ENCODE assay signal across 9 cellular contexts in the genomic region with DNA sequence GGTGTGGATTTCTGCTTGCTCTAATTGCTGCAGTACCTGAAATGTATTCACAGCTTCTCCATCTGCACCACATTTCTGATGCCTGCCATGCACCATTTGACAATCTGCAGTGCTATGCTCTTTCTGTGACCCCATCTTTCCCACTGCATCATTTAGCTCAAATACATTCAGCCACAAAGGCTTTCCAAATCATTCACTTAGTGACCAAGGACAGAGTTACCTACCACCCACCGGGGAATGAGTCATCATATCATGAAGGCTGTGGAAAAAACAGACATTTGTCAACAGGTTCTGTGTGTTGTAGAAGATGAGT.
DNase-seq lines count a peak whose midpoint lies in the region; ATAC-seq and TF ChIP-seq lines count a peak whose summit lies in the region.
"Had no signal": no experiment of that assay in that cellular context is flagged by ENCODE, and none has a peak within 500 bp of the region (broad histone marks: within the 10 kb centered on the region; RNA-seq: fewer than 3 reads in every experiment).

No MANE protein-coding gene starts in this region.

- peak overlapping the region; percentile 48 for H2AFZ ChIP-seq in neural progenitor cell (replicated peaks)

- BruUV-seq in Caco-2 (replicated peaks; lab: Mats Ljungman, UMichigan) = no TSS peak

- peaks cover 14% of the 10 kb centered on the region for H3K4me1 Mint-ChIP-seq in neural progenitor cell
- H3K4me1 Mint-ChIP-seq in Caco-2 (ENCODE audit: low read depth, unreplicated experiment) = no peaks in the 10 kb centered on the region

- POLR2A ChIA-PET in Caco-2 (lab: Charles Lee) = no interaction called here

- no peaks in the 10 kb centered on the region for H3K79me2 ChIP-seq in neural progenitor cell (ENCODE audit: low read depth)

- H3K27me3 ChIP-seq in neural progenitor cell = no peaks in the 10 kb centered on the region
- no peaks in the 10 kb centered on the region for H3K27me3 ChIP-seq in Caco-2 (replicated peaks; ENCODE audit: control insufficient read depth, insufficient read depth, low read length)
- no peaks in the 10 kb centered on the region for H3K27me3 ChIP-seq in vagina

- H3F3A ChIP-seq in neural progenitor cell (ENCODE audit: low read depth) = no peaks in the 10 kb centered on the region

- H3K4me3 ChIP-seq in neural progenitor cell (no peak overlapping the region), Caco-2 (ENCODE audit: low read depth, low read length) (no peak overlapping the region), vagina (no peak overlapping the region)

- H3K9me3 ChIP-seq in neural progenitor cell (ENCODE audit: low read depth) (no peaks in the 10 kb centered on the region), Caco-2 (no peaks in the 10 kb centered on the region), vagina (no peaks in the 10 kb centered on the region)

- TF ChIP-seq POLR2A in vagina (IDR thresholded peaks at IDR 0.05) = no peak

- H3K27ac ChIP-seq in neural progenitor cell = no peak overlapping the region
- H3K27ac ChIP-seq in vagina = no peak overlapping the region

- H3K4me2 ChIP-seq in neural progenitor cell = no peak overlapping the region

- H4K20me1 ChIP-seq in neural progenitor cell (ENCODE audit: low read depth) = no peaks in the 10 kb centered on the region

- H3K9ac ChIP-seq in neural progenitor cell = no peak overlapping the region

- H3K36me3 Mint-ChIP-seq in neural progenitor cell (no peaks in the 10 kb centered on the region), Caco-2 (ENCODE audit: insufficient read depth, unreplicated experiment) (no peaks in the 10 kb centered on the region)

- no peak for TF ChIP-seq CTCF in neural progenitor cell (IDR thresholded peaks at IDR 0.05)
- no peak for TF ChIP-seq CTCF in Caco-2 (IDR thresholded peaks at IDR 0.05; ENCODE audit: insufficient read depth in 1 of 2, low read depth in 1 of 2, low read length in 1 of 2, severe bottlenecking in 1 of 2, unreplicated experiment in 1 of 2)
- TF ChIP-seq CTCF in vagina (IDR thresholded peaks at IDR 0.05) = no peak

- peak; percentile 88 for DNase-seq in NCI-H2171 (lab: John Stamatoyannopoulos, UW)
- DNase-seq in NCI-H2171 treated with DMSO at 0.1 percent for 48 hours (lab: John Stamatoyannopoulos, UW) = no peak
- no peak for DNase-seq in neural progenitor cell (ENCODE audit: low spot score)
- no peak for DNase-seq in Caco-2
- DNase-seq in vagina (ENCODE audit: extremely low spot score in 2 of 2) = no peak
- DNase-seq in NOMO-1 treated with dmso at 0.1 percent for 144 hours (lab: John Stamatoyannopoulos, UW; ENCODE audit: unreplicated experiment) = no peak

- H3K9me3 Mint-ChIP-seq in neural progenitor cell (no peaks in the 10 kb centered on the region), Caco-2 (ENCODE audit: unreplicated experiment) (peaks cover 9% of the 10 kb centered on the region)
- H3K9me3 Mint-ChIP-seq: T-helper 1 cell treated with Interleukin-12 subunit alpha and Interleukin-12 subunit beta and Interleukin-4 antibody, amounts not matched to agents 30 μg/mL and 1 μg/mL, for 36 hours had no signal

- intact Hi-C loops in Caco-2 (cut with micrococcal nuclease; ENCODE audit: unreplicated experiment) = no loop called here
- intact Hi-C loops in vagina (cut with DNase I) = no loop called here

- CTCF ChIA-PET in Caco-2 (lab: Charles Lee) = no interaction called here

- H3K27ac Mint-ChIP-seq in neural progenitor cell (no peak overlapping the region), Caco-2 (ENCODE audit: unreplicated experiment) (no peak overlapping the region)

- no peaks in the 10 kb centered on the region for H3K27me3 Mint-ChIP-seq in neural progenitor cell (ENCODE audit: insufficient read depth, low read depth)
- H3K27me3 Mint-ChIP-seq in Caco-2 (ENCODE audit: insufficient read depth, unreplicated experiment) = no peaks in the 10 kb centered on the region

- no peaks in the 10 kb centered on the region for H3K4me1 ChIP-seq in neural progenitor cell
- H3K4me1 ChIP-seq in Caco-2 = no peaks in the 10 kb centered on the region
- H3K4me1 ChIP-seq in vagina = no peaks in the 10 kb centered on the region

- ATAC-seq in HG02642 (IDR thresholded peaks at IDR 0.05; ENCODE audit: poor library complexity, unreplicated experiment) (peak; percentile 72), SK-N-SH treated with all-trans-retinoic acid at 6 μM for 48 hours (peak; percentile 68)

- H3K4me3 Mint-ChIP-seq in neural progenitor cell (no peak overlapping the region), Caco-2 (ENCODE audit: unreplicated experiment) (no peak overlapping the region)
- H3K4me3 Mint-ChIP-seq: T-helper 1 cell treated with Interleukin-12 subunit alpha and Interleukin-12 subunit beta and Interleukin-4 antibody, amounts not matched to agents 30 μg/mL and 1 μg/mL, for 36 hours had no signal

- H3K36me3 ChIP-seq in neural progenitor cell = no peaks in the 10 kb centered on the region
- no peaks in the 10 kb centered on the region for H3K36me3 ChIP-seq in Caco-2 (ENCODE audit: control insufficient read depth, insufficient read depth, low read length)
- H3K36me3 ChIP-seq in vagina = no peaks in the 10 kb centered on the region

TF ChIP-seq in SK-N-SH treated with all-trans-retinoic acid at 6 μM for 48 hours, 23 proteins besides CTCF, POLR2A, EP300 and RAD21:
- TF ChIP-seq, protein P1, sequence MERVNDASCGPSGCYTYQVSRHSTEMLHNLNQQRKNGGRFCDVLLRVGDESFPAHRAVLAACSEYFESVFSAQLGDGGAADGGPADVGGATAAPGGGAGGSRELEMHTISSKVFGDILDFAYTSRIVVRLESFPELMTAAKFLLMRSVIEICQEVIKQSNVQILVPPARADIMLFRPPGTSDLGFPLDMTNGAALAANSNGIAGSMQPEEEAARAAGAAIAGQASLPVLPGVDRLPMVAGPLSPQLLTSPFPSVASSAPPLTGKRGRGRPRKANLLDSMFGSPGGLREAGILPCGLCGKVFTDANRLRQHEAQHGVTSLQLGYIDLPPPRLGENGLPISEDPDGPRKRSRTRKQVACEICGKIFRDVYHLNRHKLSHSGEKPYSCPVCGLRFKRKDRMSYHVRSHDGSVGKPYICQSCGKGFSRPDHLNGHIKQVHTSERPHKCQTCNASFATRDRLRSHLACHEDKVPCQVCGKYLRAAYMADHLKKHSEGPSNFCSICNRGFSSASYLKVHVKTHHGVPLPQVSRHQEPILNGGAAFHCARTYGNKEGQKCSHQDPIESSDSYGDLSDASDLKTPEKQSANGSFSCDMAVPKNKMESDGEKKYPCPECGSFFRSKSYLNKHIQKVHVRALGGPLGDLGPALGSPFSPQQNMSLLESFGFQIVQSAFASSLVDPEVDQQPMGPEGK (CRISPR knock-in tag; IDR thresholded peaks at IDR 0.05; ENCODE audit: borderline replicate concordance) = 0 out of 2 replicates have a peak, but pooled peaks have one; percentile 29
- TF ChIP-seq ZNF70 (CRISPR knock-in tag; IDR thresholded peaks at IDR 0.05) (no peak), RARB (CRISPR knock-in tag; IDR thresholded peaks at IDR 0.05) (peak; percentile 50; the same call in 1 of the 2 replicates), ISL1 (CRISPR knock-in tag; IDR thresholded peaks at IDR 0.05) (peak; percentile 34), TOX (CRISPR knock-in tag; IDR thresholded peaks at IDR 0.05; ENCODE audit: borderline replicate concordance) (peak; percentile 86), PPARA (CRISPR knock-in tag; IDR thresholded peaks at IDR 0.05; ENCODE audit: borderline replicate concordance) (no peak)
- TF ChIP-seq, protein P2, sequence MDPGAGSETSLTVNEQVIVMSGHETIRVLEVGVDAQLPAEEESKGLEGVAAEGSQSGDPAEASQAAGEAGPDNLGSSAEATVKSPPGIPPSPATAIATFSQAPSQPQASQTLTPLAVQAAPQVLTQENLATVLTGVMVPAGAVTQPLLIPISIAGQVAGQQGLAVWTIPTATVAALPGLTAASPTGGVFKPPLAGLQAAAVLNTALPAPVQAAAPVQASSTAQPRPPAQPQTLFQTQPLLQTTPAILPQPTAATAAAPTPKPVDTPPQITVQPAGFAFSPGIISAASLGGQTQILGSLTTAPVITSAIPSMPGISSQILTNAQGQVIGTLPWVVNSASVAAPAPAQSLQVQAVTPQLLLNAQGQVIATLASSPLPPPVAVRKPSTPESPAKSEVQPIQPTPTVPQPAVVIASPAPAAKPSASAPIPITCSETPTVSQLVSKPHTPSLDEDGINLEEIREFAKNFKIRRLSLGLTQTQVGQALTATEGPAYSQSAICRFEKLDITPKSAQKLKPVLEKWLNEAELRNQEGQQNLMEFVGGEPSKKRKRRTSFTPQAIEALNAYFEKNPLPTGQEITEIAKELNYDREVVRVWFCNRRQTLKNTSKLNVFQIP (CRISPR knock-in tag; IDR thresholded peaks at IDR 0.05; ENCODE audit: borderline replicate concordance, low read depth) = no peak
- TF ChIP-seq, protein P3, sequence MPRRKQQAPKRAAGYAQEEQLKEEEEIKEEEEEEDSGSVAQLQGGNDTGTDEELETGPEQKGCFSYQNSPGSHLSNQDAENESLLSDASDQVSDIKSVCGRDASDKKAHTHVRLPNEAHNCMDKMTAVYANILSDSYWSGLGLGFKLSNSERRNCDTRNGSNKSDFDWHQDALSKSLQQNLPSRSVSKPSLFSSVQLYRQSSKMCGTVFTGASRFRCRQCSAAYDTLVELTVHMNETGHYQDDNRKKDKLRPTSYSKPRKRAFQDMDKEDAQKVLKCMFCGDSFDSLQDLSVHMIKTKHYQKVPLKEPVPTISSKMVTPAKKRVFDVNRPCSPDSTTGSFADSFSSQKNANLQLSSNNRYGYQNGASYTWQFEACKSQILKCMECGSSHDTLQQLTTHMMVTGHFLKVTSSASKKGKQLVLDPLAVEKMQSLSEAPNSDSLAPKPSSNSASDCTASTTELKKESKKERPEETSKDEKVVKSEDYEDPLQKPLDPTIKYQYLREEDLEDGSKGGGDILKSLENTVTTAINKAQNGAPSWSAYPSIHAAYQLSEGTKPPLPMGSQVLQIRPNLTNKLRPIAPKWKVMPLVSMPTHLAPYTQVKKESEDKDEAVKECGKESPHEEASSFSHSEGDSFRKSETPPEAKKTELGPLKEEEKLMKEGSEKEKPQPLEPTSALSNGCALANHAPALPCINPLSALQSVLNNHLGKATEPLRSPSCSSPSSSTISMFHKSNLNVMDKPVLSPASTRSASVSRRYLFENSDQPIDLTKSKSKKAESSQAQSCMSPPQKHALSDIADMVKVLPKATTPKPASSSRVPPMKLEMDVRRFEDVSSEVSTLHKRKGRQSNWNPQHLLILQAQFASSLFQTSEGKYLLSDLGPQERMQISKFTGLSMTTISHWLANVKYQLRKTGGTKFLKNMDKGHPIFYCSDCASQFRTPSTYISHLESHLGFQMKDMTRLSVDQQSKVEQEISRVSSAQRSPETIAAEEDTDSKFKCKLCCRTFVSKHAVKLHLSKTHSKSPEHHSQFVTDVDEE (CRISPR knock-in tag; IDR thresholded peaks at IDR 0.05) = no peak
